ENCODE assay signal across 8 cellular contexts in the genomic region with DNA sequence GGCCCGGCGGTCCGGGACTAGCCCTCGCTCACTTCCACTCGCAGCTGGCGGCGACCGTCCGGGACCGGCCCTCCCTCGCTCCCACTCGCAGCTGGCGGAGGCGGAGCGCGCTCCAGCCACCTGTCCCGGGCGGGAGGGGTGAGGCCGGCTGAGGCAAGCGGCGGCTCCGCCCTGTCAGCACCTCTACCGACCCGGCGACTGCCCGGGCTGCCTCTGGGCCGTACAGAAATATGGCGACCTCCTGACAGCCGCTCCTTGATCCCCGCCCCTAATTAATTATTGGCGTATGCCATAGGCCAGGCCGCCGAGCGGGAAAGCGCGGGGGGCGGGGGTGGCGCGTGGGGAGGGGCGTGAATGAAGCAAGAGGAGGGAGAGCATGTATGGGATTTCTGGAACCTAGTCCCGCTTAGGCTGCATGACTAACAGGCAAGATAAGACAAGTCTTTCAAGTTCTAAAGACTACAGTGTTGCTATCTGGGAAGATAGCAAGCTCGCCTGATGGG. TPM values are rescaled to one million over a fixed set of nuclear protein-coding genes. Genes with fewer than 3 reads are reported as not detected.
DNase-seq lines count a peak whose midpoint lies in the region; ATAC-seq and TF ChIP-seq lines count a peak whose summit lies in the region.

A gene (minus strand): TSS at position 200 of the 503 bp plus-strand sequence. CDS start 243 bp downstream, outside the sequence.

- peak within 1 kb of the TSS; percentile 88 for H3K4me3 Mint-ChIP-seq in CD4-positive, alpha-beta T cell
- peak within 1 kb of the TSS; percentile 87 for H3K4me3 Mint-ChIP-seq in nephron progenitor cell
- H3K4me3 Mint-ChIP-seq in stimulated activated naive CD8-positive, alpha-beta T cell treated with anti-CD3 and anti-CD28 coated beads, Interleukin-15, amount 100 ng/mL, for 72 hours, result peak within 1 kb of the TSS; percentile 80 to 85

- peak; percentile 70 for ATAC-seq in CD4-positive, alpha-beta T cell (ENCODE audit: poor library complexity)
- peak; percentile 85 for ATAC-seq in GM21390 (IDR thresholded peaks at IDR 0.05; ENCODE audit: unreplicated experiment)
- peak; percentile 92 for ATAC-seq in stimulated activated naive CD8-positive, alpha-beta T cell treated with anti-CD3 and anti-CD28 coated beads, Interleukin-15, amount 100 ng/mL, for 72 hours

- under 1% methylated on average over 42 of the region's 42 CpGs for WGBS in HUES64

- no peaks in the 10 kb centered on the region for H3K27me3 Mint-ChIP-seq in CD4-positive, alpha-beta T cell
- H3K27me3 Mint-ChIP-seq in nephron progenitor cell (ENCODE audit: low read depth, poor library complexity), result peaks cover 14% of the 10 kb centered on the region
- H3K27me3 Mint-ChIP-seq in stimulated activated naive CD8-positive, alpha-beta T cell treated with anti-CD3 and anti-CD28 coated beads, Interleukin-15, amount 100 ng/mL, for 72 hours, result no peaks in the 10 kb centered on the region

- TF ChIP-seq CTCF in CD4-positive, alpha-beta T cell (IDR thresholded peaks at IDR 0.05), result no peak
- no peak for TF ChIP-seq CTCF in foreskin fibroblast (IDR thresholded peaks at IDR 0.05; ENCODE audit: low read depth, low read length)
- TF ChIP-seq CTCF in nephron progenitor cell (IDR thresholded peaks at IDR 0.05), result no peak

- peak; percentile 18 to 61 (median 40) for DNase-seq in CD4-positive, alpha-beta T cell
- DNase-seq in RPMI7951 (ENCODE audit: low read depth) (peak; percentile 71), foreskin fibroblast (peak; percentile 69 to 88), nephron progenitor cell (peak; percentile 70)
- DNase-seq in activated gamma-delta T cell treated with anti-CD3 and anti-CD28 coated beads, Interleukin-2, amount 50 U/mL, for 16 hours (ENCODE audit: low read depth), result peak; percentile 20
- peak; percentile 58 to 78 for DNase-seq in stimulated activated naive CD8-positive, alpha-beta T cell treated with anti-CD3 and anti-CD28 coated beads, Interleukin-15, amount 100 ng/mL, for 72 hours

- peaks cover 13% of the 10 kb centered on the region for H3K4me1 Mint-ChIP-seq in CD4-positive, alpha-beta T cell (ENCODE audit: low read depth)
- peaks cover 6% of the 10 kb centered on the region for H3K4me1 Mint-ChIP-seq in nephron progenitor cell
- H3K4me1 Mint-ChIP-seq in stimulated activated naive CD8-positive, alpha-beta T cell treated with anti-CD3 and anti-CD28 coated beads, Interleukin-15, amount 100 ng/mL, for 72 hours, result peaks cover 12% of the 10 kb centered on the region

- CTCF ChIA-PET in CD4-positive, alpha-beta T cell (lab: Charles Lee), result no interaction called here

- no peak within 1 kb of the TSS for H3K27ac ChIP-seq in CD4-positive, alpha-beta T cell (ENCODE audit: low read depth, low read length)
- H3K27ac ChIP-seq in HUES64 (ENCODE audit: low read depth, low read length), result no peak within 1 kb of the TSS

- no peaks in the 10 kb centered on the region for H3K4me1 ChIP-seq in HUES64 (ENCODE audit: insufficient read depth, low read length)

- intact Hi-C loops in CD4-positive, alpha-beta T cell (cut with DNase I, micrococcal nuclease), result loop anchor here in 1 of 2 experiments (2.0 to 10.0 kb wide), 2 partner anchors 121 to 205 kb away; a partner anchor contains a TSS

- peak within 1 kb of the TSS; percentile 73 for H3K27ac Mint-ChIP-seq in CD4-positive, alpha-beta T cell
- no peak within 1 kb of the TSS for H3K27ac Mint-ChIP-seq in nephron progenitor cell
- H3K27ac Mint-ChIP-seq in stimulated activated naive CD8-positive, alpha-beta T cell treated with anti-CD3 and anti-CD28 coated beads, Interleukin-15, amount 100 ng/mL, for 72 hours, result no peak within 1 kb of the TSS

- H3K4me3 ChIP-seq in HUES64 (ENCODE audit: low read length), result peak within 1 kb of the TSS; percentile 58
- H3K4me3 ChIP-seq in foreskin fibroblast (ENCODE audit: low read depth in 1 of 2, low read length in 2 of 2), result peak within 1 kb of the TSS; percentile 67 to 74

- H3K27me3 ChIP-seq in CD4-positive, alpha-beta T cell (ENCODE audit: control insufficient read depth, insufficient read depth, low read length), result no peaks in the 10 kb centered on the region
- peaks cover 15% of the 10 kb centered on the region for H3K27me3 ChIP-seq in HUES64 (ENCODE audit: insufficient read depth, low read length)

- POLR2A ChIA-PET in CD4-positive, alpha-beta T cell (lab: Charles Lee), result interaction anchor here (1.0 to 2.1 kb wide), 5 partner anchors 12 to 1091 kb away, joined by 3 to 10 read pairs (median 5); a partner anchor contains a TSS

- H3K36me3 Mint-ChIP-seq in CD4-positive, alpha-beta T cell (ENCODE audit: low read depth), result no peaks in the 10 kb centered on the region
- H3K36me3 Mint-ChIP-seq in nephron progenitor cell (ENCODE audit: low read depth), result peaks cover 14% of the 10 kb centered on the region

- no peaks in the 10 kb centered on the region for H3K9me3 ChIP-seq in CD4-positive, alpha-beta T cell (ENCODE audit: control insufficient read depth, low read length)
- H3K9me3 ChIP-seq in HUES64 (ENCODE audit: insufficient read depth, low read depth, low read length), result no peaks in the 10 kb centered on the region

- H3K9me3 Mint-ChIP-seq in CD4-positive, alpha-beta T cell, result no peaks in the 10 kb centered on the region
- H3K9me3 Mint-ChIP-seq in nephron progenitor cell, result peaks cover 44% of the 10 kb centered on the region
- no peaks in the 10 kb centered on the region for H3K9me3 Mint-ChIP-seq in stimulated activated naive CD8-positive, alpha-beta T cell treated with anti-CD3 and anti-CD28 coated beads, Interleukin-15, amount 100 ng/mL, for 72 hours

- H3K9ac ChIP-seq in HUES64 (ENCODE audit: low read depth, low read length), result no peak within 1 kb of the TSS

- no peaks in the 10 kb centered on the region for H3K36me3 ChIP-seq in HUES64 (ENCODE audit: insufficient read depth, low read length)

RNA-seq across cellular contexts. Expression of the gene that starts here (rescaled TPM):
- total RNA-seq in CD4-positive, alpha-beta T cell, result 10 to 100 TPM; 12.5 to 12.9 TPM
- 1.0 TPM for polyA plus RNA-seq in HUES64 (2013, experiment 1 of 2)
- polyA plus RNA-seq in HUES64 (2013, experiment 2 of 2), result 1.8 TPM
- 8.0 and 8.2 TPM in 2 replicates for total RNA-seq in RPMI7951 (2014; rRNA removed; shearing (Covaris generic))

Comparison
In these comparisons a context has a peak if more than half of its experiments do, and no peak if none do; other contexts are left out.
1. DNase-seq: peak in every context shown above with its lines; median percentile 78 in foreskin fibroblast; 71 in RPMI7951; 70 in nephron progenitor cell; 68 in stimulated activated naive CD8-positive, alpha-beta T cell treated with anti-CD3 and anti-CD28 coated beads, Interleukin-15, amount 100 ng/mL, for 72 hours; 40 in CD4-positive, alpha-beta T cell; 20 in activated gamma-delta T cell treated with anti-CD3 and anti-CD28 coated beads, Interleukin-2, amount 50 U/mL, for 16 hours.